In the genomic region with DNA sequence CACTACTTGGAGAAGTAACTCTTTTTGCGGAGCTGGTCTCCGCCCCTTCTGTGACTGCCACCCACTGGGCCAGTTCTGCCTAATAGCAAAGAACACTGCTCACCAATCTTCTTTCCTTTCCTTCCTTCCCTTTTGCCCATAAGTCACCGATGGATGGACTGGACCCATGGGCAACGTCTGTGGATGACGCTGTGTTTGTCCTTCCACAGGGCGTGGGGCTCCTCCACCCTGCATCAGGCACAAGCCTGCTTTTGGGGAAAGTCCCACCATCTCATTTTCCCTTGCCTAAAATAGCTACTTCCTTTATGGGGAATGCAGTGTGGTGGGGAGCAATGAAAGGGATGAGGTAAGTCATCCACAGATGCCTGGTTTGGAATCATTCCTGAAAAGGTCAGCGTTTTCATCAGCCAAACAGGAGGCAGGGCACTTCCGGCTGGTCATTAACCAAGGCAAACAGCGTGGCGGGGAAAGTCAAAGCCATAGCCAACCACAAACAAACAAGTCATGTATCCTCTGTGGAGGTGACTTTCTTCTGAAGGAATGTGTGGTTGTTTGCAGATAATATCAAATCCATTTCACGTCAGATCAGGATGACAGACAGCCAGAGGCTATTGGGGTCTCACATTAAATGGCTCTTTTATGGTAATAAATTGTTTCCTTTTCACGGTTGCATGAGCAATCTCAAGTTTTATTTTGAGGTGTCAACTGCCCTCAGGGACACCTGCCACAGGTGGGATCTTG, we compare ENCODE assay signal across 11 cellular contexts. TPM values are rescaled to one million over a fixed set of nuclear protein-coding genes. Genes with fewer than 3 reads are reported as not detected.
DNase-seq lines count a peak whose midpoint lies in the region; TF ChIP-seq lines count a peak whose summit lies in the region.
"Had no signal": no experiment of that assay in that cellular context is flagged by ENCODE, and none has a peak within 500 bp of the region (broad histone marks: within the 10 kb centered on the region; RNA-seq: fewer than 3 reads in every experiment).

No MANE protein-coding gene starts in this region.

- H3K4me3 ChIP-seq in MG63, result no peak overlapping the region
- H3K4me3 ChIP-seq: uterus had no signal

- H3K4me1 Mint-ChIP-seq in nephron progenitor cell (peaks cover 47% of the 10 kb centered on the region), glutamatergic neuron (ENCODE audit: low read depth, unreplicated experiment) (peaks cover 26% of the 10 kb centered on the region)

- no peak overlapping the region for H3K4me3 Mint-ChIP-seq in nephron progenitor cell
- H3K4me3 Mint-ChIP-seq in glutamatergic neuron (ENCODE audit: unreplicated experiment), result no peak overlapping the region

- H3K9me3 ChIP-seq in MG63, result no peaks in the 10 kb centered on the region
- H3K9me3 ChIP-seq: uterus had no signal

- H3K27me3 ChIP-seq in MG63, result no peaks in the 10 kb centered on the region
- H3K27me3 ChIP-seq: uterus had no signal

- H3K27ac Mint-ChIP-seq in nephron progenitor cell (peak overlapping the region; percentile 26), glutamatergic neuron (ENCODE audit: unreplicated experiment) (no peak overlapping the region)

- no peaks in the 10 kb centered on the region for H3K36me3 ChIP-seq in MG63
- H3K36me3 ChIP-seq: uterus had no signal

- no peak for TF ChIP-seq CTCF in C4-2B (conservative IDR thresholded peaks at IDR 0.05)
- TF ChIP-seq CTCF in nephron progenitor cell (IDR thresholded peaks at IDR 0.05), result no peak
- TF ChIP-seq CTCF in glutamatergic neuron (IDR thresholded peaks at IDR 0.05; ENCODE audit: partially characterized antibody, unreplicated experiment), result no peak
- TF ChIP-seq CTCF in GM10266 (IDR thresholded peaks at IDR 0.05; ENCODE audit: control insufficient read depth, insufficient read depth, low read depth, missing control alignments), result no peak

- H3K9me3 Mint-ChIP-seq in nephron progenitor cell (peaks cover 22% of the 10 kb centered on the region), glutamatergic neuron (ENCODE audit: unreplicated experiment) (peaks cover 11% of the 10 kb centered on the region)

- H3K27me3 Mint-ChIP-seq in nephron progenitor cell (ENCODE audit: low read depth, poor library complexity) (peaks cover 10% of the 10 kb centered on the region), glutamatergic neuron (ENCODE audit: unreplicated experiment) (peaks cover 7% of the 10 kb centered on the region)

- DNase-seq in MG63, result peak; percentile 77
- DNase-seq in dedifferentiated amniotic fluid mesenchymal stem cell (ENCODE audit: extremely low spot score), result peak; percentile 84
- no peak for DNase-seq in nephron progenitor cell
- DNase-seq in superior temporal gyrus (ENCODE audit: extremely low spot score), result no peak
- DNase-seq in glutamatergic neuron, result no peak
- DNase-seq in GM10266 (ENCODE audit: extremely low spot score), result no peak
- no peak for DNase-seq in germinal center (ENCODE audit: low spot score)
- DNase-seq: activated CD8-positive, alpha-beta memory T cell treated with anti-CD3 and anti-CD28 coated beads, Interleukin-2, amount 50 U/mL, for 48 hours had no signal

- H3K36me3 Mint-ChIP-seq in nephron progenitor cell (ENCODE audit: low read depth), result peaks cover 7% of the 10 kb centered on the region
- H3K36me3 Mint-ChIP-seq in glutamatergic neuron (ENCODE audit: unreplicated experiment), result peaks cover 5% of the 10 kb centered on the region

- peak overlapping the region; percentile 89 for H3K27ac ChIP-seq in C4-2B
- H3K27ac ChIP-seq: KMS-11, uterus had no signal

RNA-seq across cellular contexts. Expression of gene MED9, which starts 30.7 kb away (rescaled TPM):
- total RNA-seq in MG63 (2014; rRNA removed; shearing (Covaris generic); ENCODE audit: low replicate concordance), result 7.0 and 13.3 TPM in 2 replicates
- 23.2 TPM for total RNA-seq in glutamatergic neuron (ENCODE audit: unreplicated experiment)

RNA-seq across cellular contexts. Expression of gene RASD1, which starts 50.1 kb away (rescaled TPM):
- total RNA-seq in MG63 (2014; rRNA removed; shearing (Covaris generic); ENCODE audit: low replicate concordance), result 0.67 and 5.6 TPM in 2 replicates
- 140 TPM for total RNA-seq in glutamatergic neuron (ENCODE audit: unreplicated experiment)

Comparison
In these comparisons a context has a peak if more than half of its experiments do, and no peak if none do; other contexts are left out.
1. DNase-seq: peak in MG63 (single experiment) and dedifferentiated amniotic fluid mesenchymal stem cell (single experiment); none in nephron progenitor cell (single experiment), superior temporal gyrus (single experiment), glutamatergic neuron (single experiment), GM10266 (single experiment) and germinal center (single experiment).
2. RNA of gene RASD1, which starts 50.1 kb away (total RNA-seq): 140 TPM in glutamatergic neuron (single experiment); 0.67 to 5.6 TPM in MG63; every median in the first group is over 10 times any median in the second.